In genomic region chr9:135251996-135252760, GRCh38 we compare ENCODE assay signal across 11 cellular contexts.
"Had no signal": no experiment of that assay in that cellular context is flagged by ENCODE, and none has a peak within 500 bp of the region (broad histone marks: within the 10 kb centered on the region; RNA-seq: fewer than 3 reads in every experiment).

No MANE protein-coding gene starts in this region.

- H3K9me3 ChIP-seq: esophagus muscularis mucosa, ovary, vagina had no signal

- H3K4me3 ChIP-seq: dorsolateral prefrontal cortex, esophagus muscularis mucosa, ovary, skin epidermis, vagina had no signal

- DNase-seq: activated CD4-positive, alpha-beta T cell treated with anti-CD3 and anti-CD28 coated beads, Interleukin-2, amount 10 ng/mL, durations not matched to agents 24 days and 14 days; brain microvascular endothelial cell; ovary; retina; T1000 had no signal

- H3K4me1 ChIP-seq: vagina had no signal

- FAIRE-seq: endometrium had no signal

- H3K27ac ChIP-seq: brain microvascular endothelial cell, esophagus muscularis mucosa, ovary, skin epidermis, vagina, VCaP had no signal

- H3K27me3 ChIP-seq: brain microvascular endothelial cell, ovary, vagina had no signal

- H3K36me3 ChIP-seq: brain microvascular endothelial cell, esophagus muscularis mucosa, ovary, vagina had no signal
